ENCODE assay signal across 1 cellular context in the genomic region with DNA sequence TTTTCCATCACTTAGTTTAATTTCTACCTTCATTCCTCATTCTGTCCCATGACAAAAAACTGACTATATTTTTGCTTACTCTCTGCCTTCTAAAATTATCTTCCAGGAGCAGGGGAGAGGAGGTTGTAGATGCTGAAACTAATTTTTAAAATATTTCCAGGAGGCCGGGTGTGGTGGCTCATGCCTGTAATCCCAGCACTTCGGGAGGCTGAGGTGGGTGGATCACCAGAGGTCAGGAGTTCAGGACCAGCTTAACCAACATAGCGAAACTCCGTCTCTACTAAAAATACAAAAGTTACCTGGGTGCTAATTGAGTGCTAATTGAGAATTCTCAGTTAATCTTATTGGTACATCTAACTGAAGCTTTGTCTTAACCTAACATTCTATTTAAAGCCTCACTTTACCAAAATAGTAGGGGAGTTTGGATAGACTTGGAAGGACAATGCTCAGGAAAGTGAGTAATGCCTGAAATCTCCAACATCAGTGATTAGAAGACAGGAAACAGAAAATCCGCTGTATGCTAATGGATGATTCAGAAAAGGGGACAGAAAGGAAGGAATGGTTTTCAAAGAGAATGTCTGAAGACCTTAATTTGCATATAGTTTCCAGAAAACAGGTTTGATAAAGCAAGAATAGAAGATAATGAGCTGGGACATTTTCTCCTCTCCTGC.
TF ChIP-seq lines count a peak whose summit lies in the region.

No MANE protein-coding gene starts in this region.

TF ChIP-seq in IMR-90, 13 proteins besides CTCF, POLR2A, EP300 and RAD21:
- TF ChIP-seq, protein P1, sequence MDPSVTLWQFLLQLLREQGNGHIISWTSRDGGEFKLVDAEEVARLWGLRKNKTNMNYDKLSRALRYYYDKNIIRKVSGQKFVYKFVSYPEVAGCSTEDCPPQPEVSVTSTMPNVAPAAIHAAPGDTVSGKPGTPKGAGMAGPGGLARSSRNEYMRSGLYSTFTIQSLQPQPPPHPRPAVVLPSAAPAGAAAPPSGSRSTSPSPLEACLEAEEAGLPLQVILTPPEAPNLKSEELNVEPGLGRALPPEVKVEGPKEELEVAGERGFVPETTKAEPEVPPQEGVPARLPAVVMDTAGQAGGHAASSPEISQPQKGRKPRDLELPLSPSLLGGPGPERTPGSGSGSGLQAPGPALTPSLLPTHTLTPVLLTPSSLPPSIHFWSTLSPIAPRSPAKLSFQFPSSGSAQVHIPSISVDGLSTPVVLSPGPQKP (IDR thresholded peaks at IDR 0.05; ENCODE audit: borderline replicate concordance, low read depth, low read length) = no peak
- TF ChIP-seq SMC3 (IDR thresholded peaks at IDR 0.05; ENCODE audit: low read depth, low read length) (no peak), RFX5 (IDR thresholded peaks at IDR 0.05; ENCODE audit: low read depth, low read length) (no peak), RCOR1 (IDR thresholded peaks at IDR 0.05; ENCODE audit: insufficient replicate concordance, low read length) (no peak), MXI1 (IDR thresholded peaks at IDR 0.05; ENCODE audit: borderline replicate concordance, low read depth, low read length) (no peak), NFE2L2 (IDR thresholded peaks at IDR 0.05; ENCODE audit: low read depth, low read length) (no peak), MAFK (IDR thresholded peaks at IDR 0.05; ENCODE audit: low read depth, low read length) (no peak), FOS (IDR thresholded peaks at IDR 0.05; ENCODE audit: low read depth, low read length) (no peak), CEBPB (IDR thresholded peaks at IDR 0.05; ENCODE audit: low read depth, low read length) (no peak), CHD1 (IDR thresholded peaks at IDR 0.05; ENCODE audit: low read depth, low read length) (no peak), MAZ (IDR thresholded peaks at IDR 0.05; ENCODE audit: borderline replicate concordance, low read depth, low read length) (no peak), BHLHE40 (IDR thresholded peaks at IDR 0.05; ENCODE audit: low read depth, low read length) (no peak)
- TF ChIP-seq, protein P2, sequence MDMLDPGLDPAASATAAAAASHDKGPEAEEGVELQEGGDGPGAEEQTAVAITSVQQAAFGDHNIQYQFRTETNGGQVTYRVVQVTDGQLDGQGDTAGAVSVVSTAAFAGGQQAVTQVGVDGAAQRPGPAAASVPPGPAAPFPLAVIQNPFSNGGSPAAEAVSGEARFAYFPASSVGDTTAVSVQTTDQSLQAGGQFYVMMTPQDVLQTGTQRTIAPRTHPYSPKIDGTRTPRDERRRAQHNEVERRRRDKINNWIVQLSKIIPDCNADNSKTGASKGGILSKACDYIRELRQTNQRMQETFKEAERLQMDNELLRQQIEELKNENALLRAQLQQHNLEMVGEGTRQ (IDR thresholded peaks at IDR 0.05; ENCODE audit: low read depth, low read length) = no peak
TF ChIP-seq in IMR-90: peak in this region for 0.
